Comparison of ENCODE assay signal across 8 cellular contexts in the genomic region with DNA sequence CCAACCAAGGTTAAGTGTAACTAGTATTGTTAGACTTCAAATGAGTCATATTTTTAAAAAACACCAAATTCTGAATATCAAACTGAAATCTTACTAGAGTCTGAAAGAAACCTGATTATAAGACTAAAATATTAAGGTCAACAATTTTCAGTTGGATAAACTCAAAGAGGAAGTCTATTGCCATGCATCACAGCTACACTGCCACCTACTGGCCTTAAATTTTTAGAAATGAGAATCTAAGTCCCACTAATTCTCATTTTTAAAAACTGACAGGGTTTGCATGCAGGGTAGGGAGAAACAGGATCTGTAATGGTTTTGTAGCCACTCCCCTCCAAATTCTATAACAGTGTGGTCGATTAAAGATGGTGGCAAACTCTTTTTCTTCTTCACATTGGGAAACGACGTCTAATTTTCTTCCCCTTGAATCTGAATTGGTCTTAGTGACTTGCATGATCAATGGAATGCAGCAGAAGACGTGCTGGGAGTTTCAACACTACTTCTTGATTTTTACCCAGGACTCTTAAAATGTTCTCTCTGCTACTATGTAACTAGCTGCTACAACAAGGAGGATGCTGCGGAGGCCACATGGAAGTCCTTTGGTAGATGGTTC.
DNase-seq lines count a peak whose midpoint lies in the region; ATAC-seq, FAIRE-seq and TF ChIP-seq lines count a peak whose summit lies in the region.

No MANE protein-coding gene starts in this region.

- TF ChIP-seq CTCF in RWPE1 (conservative IDR thresholded peaks at IDR 0.05; ENCODE audit: low read depth): peak; percentile 43
- TF ChIP-seq CTCF in transverse colon (IDR thresholded peaks at IDR 0.05): peak; percentile 39 to 57 (median 55)

- no peaks in the 10 kb centered on the region for H3K27me3 ChIP-seq in transverse colon

- in situ Hi-C loops in transverse colon (cut with MboI; ENCODE audit: low pct_ligation_motif_present in 1 of 4, low pct_unique_long_range_greater_than_20kb in 1 of 4, low sequenced_read_pairs in 3 of 4): loop anchor here in 1 of 4 donors (25.0 kb wide), 1 partner anchor 647 kb away; no protein-coding TSS in a partner anchor

- H3K27ac Mint-ChIP-seq in stimulated activated naive CD8-positive, alpha-beta T cell treated with anti-CD3 and anti-CD28 coated beads, Interleukin-15, amount 100 ng/mL, for 72 hours: no peak overlapping the region
- no peak overlapping the region for H3K27ac Mint-ChIP-seq in stimulated activated effector memory CD8-positive, alpha-beta T cell treated with anti-CD3 and anti-CD28 coated beads, Interleukin-12 subunit alpha, Interleukin-12 subunit beta, amount 100 ng/mL, for 72 hours

- POLR2A ChIA-PET in RWPE1 (lab: Yijun Ruan, JAX; ENCODE audit: low non-redundant PET): no interaction called here

- intact Hi-C loops in transverse colon (cut with DNase I; ENCODE audit: low total_unique reads): no loop called here

- no peak for TF ChIP-seq POLR2A in transverse colon (IDR thresholded peaks at IDR 0.05)

- CTCF ChIA-PET in RWPE1 (lab: Yijun Ruan, JAX): interaction anchor here (0.7 kb wide), 1 partner anchor 277 kb away, joined by 4 read pairs; no protein-coding TSS in a partner anchor

- H3K36me3 Mint-ChIP-seq in stimulated activated effector memory CD8-positive, alpha-beta T cell treated with anti-CD3 and anti-CD28 coated beads, Interleukin-12 subunit alpha, Interleukin-12 subunit beta, amount 100 ng/mL, for 72 hours: no peaks in the 10 kb centered on the region

- H3K4me3 Mint-ChIP-seq in stimulated activated naive CD8-positive, alpha-beta T cell treated with anti-CD3 and anti-CD28 coated beads, Interleukin-15, amount 100 ng/mL, for 72 hours: no peak overlapping the region
- H3K4me3 Mint-ChIP-seq in stimulated activated effector memory CD8-positive, alpha-beta T cell treated with anti-CD3 and anti-CD28 coated beads, Interleukin-12 subunit alpha, Interleukin-12 subunit beta, amount 100 ng/mL, for 72 hours: no peak overlapping the region

- FAIRE-seq in frontal cortex (lab: Jason Lieb, UNC): peak; percentile 72

- H3K9me3 ChIP-seq in transverse colon: no peaks in the 10 kb centered on the region

- H3K27ac ChIP-seq in RWPE1: no peak overlapping the region
- no peak overlapping the region for H3K27ac ChIP-seq in transverse colon

- no peaks in the 10 kb centered on the region for H3K9me3 Mint-ChIP-seq in stimulated activated naive CD8-positive, alpha-beta T cell treated with anti-CD3 and anti-CD28 coated beads, Interleukin-15, amount 100 ng/mL, for 72 hours
- H3K9me3 Mint-ChIP-seq in stimulated activated effector memory CD8-positive, alpha-beta T cell treated with anti-CD3 and anti-CD28 coated beads, Interleukin-12 subunit alpha, Interleukin-12 subunit beta, amount 100 ng/mL, for 72 hours: no peaks in the 10 kb centered on the region

- no peak overlapping the region for H3K4me3 ChIP-seq in transverse colon

- no peaks in the 10 kb centered on the region for H3K4me1 ChIP-seq in transverse colon

- 86 to 88% methylated on average over 5 of the region's 5 CpGs for WGBS in transverse colon (ENCODE audit: low coverage in 1 of 2), 2 donors

- H3K36me3 ChIP-seq in transverse colon: no peaks in the 10 kb centered on the region

- TF ChIP-seq EP300 in transverse colon (IDR thresholded peaks at IDR 0.05; ENCODE audit: low read depth): no peak

- no peaks in the 10 kb centered on the region for H3K4me1 Mint-ChIP-seq in stimulated activated naive CD8-positive, alpha-beta T cell treated with anti-CD3 and anti-CD28 coated beads, Interleukin-15, amount 100 ng/mL, for 72 hours
- H3K4me1 Mint-ChIP-seq in stimulated activated effector memory CD8-positive, alpha-beta T cell treated with anti-CD3 and anti-CD28 coated beads, Interleukin-12 subunit alpha, Interleukin-12 subunit beta, amount 100 ng/mL, for 72 hours: no peaks in the 10 kb centered on the region

- DNase-seq in stimulated activated naive CD8-positive, alpha-beta T cell treated with anti-CD3 and anti-CD28 coated beads, Interleukin-15, Interleukin-2, amounts not matched to agents 100 U/mL and 50 U/mL, for 24 hours: no peak
- DNase-seq in stimulated activated naive CD8-positive, alpha-beta T cell treated with anti-CD3 and anti-CD28 coated beads, Interleukin-15, amount 100 ng/mL, for 72 hours: no peak
- DNase-seq in RWPE1 (ENCODE audit: low spot score) (no peak), frontal cortex (ENCODE audit: low spot score in 2 of 2) (peak in 1 of 2 donors; percentile 5), transverse colon (no peak), NCI-H774 (lab: John Stamatoyannopoulos, UW) (no peak)
- DNase-seq in stimulated activated effector memory CD8-positive, alpha-beta T cell treated with anti-CD3 and anti-CD28 coated beads, Interleukin-12 subunit alpha, Interleukin-12 subunit beta, amount 100 ng/mL, for 72 hours (ENCODE audit: low spot score in 2 of 2): no peak

- H3K27me3 Mint-ChIP-seq in stimulated activated naive CD8-positive, alpha-beta T cell treated with anti-CD3 and anti-CD28 coated beads, Interleukin-15, amount 100 ng/mL, for 72 hours: peaks cover 20% of the 10 kb centered on the region

- peak; percentile 36 for ATAC-seq in stimulated activated naive CD8-positive, alpha-beta T cell treated with anti-CD3 and anti-CD28 coated beads, Interleukin-15, Interleukin-2, amounts not matched to agents 100 U/mL and 50 U/mL, for 24 hours
- no peak for ATAC-seq in stimulated activated naive CD8-positive, alpha-beta T cell treated with anti-CD3 and anti-CD28 coated beads, Interleukin-15, amount 100 ng/mL, for 72 hours
- ATAC-seq in HG03432 (IDR thresholded peaks at IDR 0.05; ENCODE audit: unreplicated experiment): peak; percentile 69
- ATAC-seq in stimulated activated effector memory CD8-positive, alpha-beta T cell treated with anti-CD3 and anti-CD28 coated beads, Interleukin-12 subunit alpha, Interleukin-12 subunit beta, amount 100 ng/mL, for 72 hours: no peak

Comparison
In these comparisons a context has a peak if more than half of its experiments do, and no peak if none do; other contexts are left out.
1. ATAC-seq: peak in stimulated activated naive CD8-positive, alpha-beta T cell treated with anti-CD3 and anti-CD28 coated beads, Interleukin-15, Interleukin-2, amounts not matched to agents 100 U/mL and 50 U/mL, for 24 hours (single experiment) and HG03432 (single experiment); none in stimulated activated naive CD8-positive, alpha-beta T cell treated with anti-CD3 and anti-CD28 coated beads, Interleukin-15, amount 100 ng/mL, for 72 hours (single experiment) and stimulated activated effector memory CD8-positive, alpha-beta T cell treated with anti-CD3 and anti-CD28 coated beads, Interleukin-12 subunit alpha, Interleukin-12 subunit beta, amount 100 ng/mL, for 72 hours (single experiment).